Comparison of ENCODE assay signal across 1 cellular context in genomic region chr3:160376681-160377080, GRCh38.
TF ChIP-seq lines count a peak whose summit lies in the region.

No MANE protein-coding gene starts in this region.

TF ChIP-seq in SK-N-SH treated with all-trans-retinoic acid at 6 μM for 48 hours, 23 proteins besides CTCF, POLR2A, EP300 and RAD21 (continued from another document):
- TF ChIP-seq CSRNP3 (CRISPR knock-in tag; IDR thresholded peaks at IDR 0.05) (no peak), ZNF70 (CRISPR knock-in tag; IDR thresholded peaks at IDR 0.05) (no peak), PPARA (CRISPR knock-in tag; IDR thresholded peaks at IDR 0.05; ENCODE audit: borderline replicate concordance) (no peak), GLIS3 (CRISPR knock-in tag; IDR thresholded peaks at IDR 0.05) (no peak)
- TF ChIP-seq, protein P1, sequence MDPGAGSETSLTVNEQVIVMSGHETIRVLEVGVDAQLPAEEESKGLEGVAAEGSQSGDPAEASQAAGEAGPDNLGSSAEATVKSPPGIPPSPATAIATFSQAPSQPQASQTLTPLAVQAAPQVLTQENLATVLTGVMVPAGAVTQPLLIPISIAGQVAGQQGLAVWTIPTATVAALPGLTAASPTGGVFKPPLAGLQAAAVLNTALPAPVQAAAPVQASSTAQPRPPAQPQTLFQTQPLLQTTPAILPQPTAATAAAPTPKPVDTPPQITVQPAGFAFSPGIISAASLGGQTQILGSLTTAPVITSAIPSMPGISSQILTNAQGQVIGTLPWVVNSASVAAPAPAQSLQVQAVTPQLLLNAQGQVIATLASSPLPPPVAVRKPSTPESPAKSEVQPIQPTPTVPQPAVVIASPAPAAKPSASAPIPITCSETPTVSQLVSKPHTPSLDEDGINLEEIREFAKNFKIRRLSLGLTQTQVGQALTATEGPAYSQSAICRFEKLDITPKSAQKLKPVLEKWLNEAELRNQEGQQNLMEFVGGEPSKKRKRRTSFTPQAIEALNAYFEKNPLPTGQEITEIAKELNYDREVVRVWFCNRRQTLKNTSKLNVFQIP (CRISPR knock-in tag; IDR thresholded peaks at IDR 0.05; ENCODE audit: borderline replicate concordance, low read depth): no peak
